1 cellular context compared by ENCODE assay signal in genomic region chr7:112083776-112084175, GRCh38.
TF ChIP-seq lines count a peak whose summit lies in the region.

No MANE protein-coding gene starts in this region.

TF ChIP-seq in WTC11, 78 proteins besides CTCF, POLR2A, EP300 and RAD21 (continued from another document):
- TF ChIP-seq ATF6 (CRISPR knock-in tag; IDR thresholded peaks at IDR 0.05) (no peak), ESRRA (CRISPR knock-in tag; IDR thresholded peaks at IDR 0.05; ENCODE audit: borderline replicate concordance) (no peak), ZNF512 (CRISPR knock-in tag; IDR thresholded peaks at IDR 0.05; ENCODE audit: borderline replicate concordance) (no peak)
